ENCODE assay signal across 7 cellular contexts in the genomic region with DNA sequence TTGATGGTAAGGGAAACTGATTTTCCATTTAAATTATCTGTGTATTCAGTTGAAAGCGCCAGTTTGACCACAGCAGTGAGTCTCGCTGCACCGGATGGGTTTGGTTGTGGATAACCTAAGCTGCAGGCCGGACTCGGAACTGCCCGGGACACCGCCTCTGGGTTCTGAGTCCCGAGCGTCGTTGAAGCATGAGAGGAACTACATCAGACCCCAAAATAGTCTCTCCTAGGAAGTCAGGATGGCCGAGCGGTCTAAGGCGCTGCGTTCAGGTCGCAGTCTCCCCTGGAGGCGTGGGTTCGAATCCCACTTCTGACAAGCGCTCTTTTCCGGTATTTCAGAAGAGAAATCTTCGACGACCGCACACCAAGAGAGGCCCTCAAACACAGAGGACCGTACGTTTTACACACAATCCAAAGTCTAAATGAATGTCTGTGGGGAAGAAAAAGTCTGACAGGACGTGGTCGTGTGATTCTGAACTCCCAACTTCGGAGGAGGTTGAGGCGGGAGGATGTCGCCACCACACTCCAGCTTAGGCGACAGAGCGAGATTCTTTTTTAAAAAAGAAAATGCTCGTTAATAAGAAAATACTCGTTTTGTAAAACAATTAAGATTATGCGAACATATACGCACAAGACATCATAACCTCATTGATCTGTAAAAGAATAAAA. TPM values are rescaled to one million over a fixed set of nuclear protein-coding genes. Genes with fewer than 3 reads are reported as not detected.
DNase-seq lines count a peak whose midpoint lies in the region; ATAC-seq and TF ChIP-seq lines count a peak whose summit lies in the region.

No MANE protein-coding gene starts in this region.

- H3K27me3 Mint-ChIP-seq in immature natural killer cell (ENCODE audit: low read depth in 3 of 3) = peaks cover 0 to 3% (median 1%) of the 10 kb centered on the region in 3 donors

- H3K27ac Mint-ChIP-seq in immature natural killer cell = no peak overlapping the region

- DNase-seq in NCI-H2196 treated with DMSO at 0.1 percent for 48 hours (lab: John Stamatoyannopoulos, UW; ENCODE audit: unreplicated experiment) (peak; percentile 52), cardiac fibroblast (ENCODE audit: low read depth in 2 of 2) (peak; percentile 97 to 99), immature natural killer cell (peak; percentile 87 to 92 (median 90)), smooth muscle cell of the brain vasculature (ENCODE audit: low read depth, low spot score) (peak; percentile 84)

- H3K9me3 Mint-ChIP-seq in immature natural killer cell = no peaks in the 10 kb centered on the region

- no peak overlapping the region for H3K4me3 Mint-ChIP-seq in immature natural killer cell

- H3K36me3 Mint-ChIP-seq in immature natural killer cell = no peaks in the 10 kb centered on the region

- peak overlapping the region; percentile 63 for H3K4me3 ChIP-seq in WI38 (ENCODE audit: low read depth, low read length)
- peak overlapping the region; percentile 42 to 48 for H3K4me3 ChIP-seq in cardiac fibroblast (replicated peaks in 1 of 2; ENCODE audit: low read depth in 2 of 2, low read length in 2 of 2)

- no peak for TF ChIP-seq CTCF in WI38 (IDR thresholded peaks at IDR 0.05; ENCODE audit: low read depth, low read length)
- peak; percentile 19 for TF ChIP-seq CTCF in cardiac fibroblast (IDR thresholded peaks at IDR 0.05; ENCODE audit: low read depth, low read length)

- peaks cover 5 to 22% of the 10 kb centered on the region in 2 donors for H3K4me1 Mint-ChIP-seq in immature natural killer cell

- ATAC-seq in GM18520 (IDR thresholded peaks at IDR 0.05; ENCODE audit: unreplicated experiment) = peak; percentile 28
- ATAC-seq in HG03060 (IDR thresholded peaks at IDR 0.05; ENCODE audit: low read depth, unreplicated experiment) = peak; percentile 29

RNA-seq across cellular contexts. Expression of a gene that starts 15.4 kb away (rescaled TPM):
- under 1 TPM; 0.21 to 0.57 (median 0.33) TPM for polyA plus RNA-seq in immature natural killer cell

RNA-seq across cellular contexts. Expression of a gene that starts 54.8 kb away (rescaled TPM):
- 100 to 1,000 TPM; 130 to 221 (median 136) TPM for polyA plus RNA-seq in immature natural killer cell

RNA-seq across cellular contexts. Expression of a gene that starts 58.7 kb away (rescaled TPM):
- polyA plus RNA-seq in immature natural killer cell = not detected

Comparison
In these comparisons a context has a peak if more than half of its experiments do, and no peak if none do; other contexts are left out.
1. Peak in every context shown above with its lines: DNase-seq, ATAC-seq and H3K4me3 ChIP-seq.